In genomic region chr10:132023092-132023811, GRCh38 we compare ENCODE assay signal across 8 cellular contexts. TPM values are rescaled to one million over a fixed set of nuclear protein-coding genes. Genes with fewer than 3 reads are reported as not detected.
DNase-seq lines count a peak whose midpoint lies in the region; ATAC-seq, FAIRE-seq and TF ChIP-seq lines count a peak whose summit lies in the region.

No MANE protein-coding gene starts in this region.

- no peak overlapping the region for H3K4me3 ChIP-seq in CD4-positive, CD25-positive, alpha-beta regulatory T cell (ENCODE audit: low read depth, low read length)
- H3K4me3 ChIP-seq in Loucy (ENCODE audit: low read length, poor library complexity, severe bottlenecking), result no peak overlapping the region
- H3K4me3 ChIP-seq in left ventricle myocardium inferior, result peak overlapping the region; percentile 59

- H3K9me3 ChIP-seq in CD4-positive, CD25-positive, alpha-beta regulatory T cell (ENCODE audit: control insufficient read depth in 2 of 2, low read length in 2 of 2), result no peaks in the 10 kb centered on the region
- H3K9me3 ChIP-seq in Loucy (ENCODE audit: insufficient read depth, low read depth, low read length) (no peaks in the 10 kb centered on the region), left ventricle myocardium inferior (replicated peaks) (no peaks in the 10 kb centered on the region)

- H3K27me3 Mint-ChIP-seq in CD4-positive, CD25-positive, alpha-beta regulatory T cell, result peaks cover 38% of the 10 kb centered on the region
- peaks cover 29% of the 10 kb centered on the region for H3K27me3 Mint-ChIP-seq in T-helper 2 cell treated with Interferon-gamma antibody and Interleukin-4, amounts not matched to agents 5 μg/mL and 100 μg/mL, for 36 hours (ENCODE audit: low read depth)

- H3K4me2 ChIP-seq in Loucy (ENCODE audit: low read depth, low read length, poor library complexity, severe bottlenecking), result no peak overlapping the region

- H3F3A ChIP-seq in Loucy (ENCODE audit: low read depth), result no peaks in the 10 kb centered on the region

- peaks cover 4 to 7% (median 5%) of the 10 kb centered on the region in 4 donors for H3K4me1 Mint-ChIP-seq in CD4-positive, CD25-positive, alpha-beta regulatory T cell
- H3K4me1 Mint-ChIP-seq in T-helper 2 cell treated with Interferon-gamma antibody and Interleukin-4, amounts not matched to agents 5 μg/mL and 100 μg/mL, for 36 hours (ENCODE audit: low read depth), result peaks cover 4% of the 10 kb centered on the region

- peak overlapping the region in 1 of 4 donors; percentile 60 for H3K4me3 Mint-ChIP-seq in CD4-positive, CD25-positive, alpha-beta regulatory T cell
- peak overlapping the region; percentile 0 for H3K4me3 Mint-ChIP-seq in T-helper 2 cell treated with Interferon-gamma antibody and Interleukin-4, amounts not matched to agents 5 μg/mL and 100 μg/mL, for 36 hours

- H3K79me2 ChIP-seq in Loucy (ENCODE audit: insufficient read depth, low read length), result no peaks in the 10 kb centered on the region

- peaks cover 0 to 2% (median 0%) of the 10 kb centered on the region in 7 donors for H3K9me3 Mint-ChIP-seq in CD4-positive, CD25-positive, alpha-beta regulatory T cell
- no peaks in the 10 kb centered on the region for H3K9me3 Mint-ChIP-seq in T-helper 2 cell treated with Interferon-gamma antibody and Interleukin-4, amounts not matched to agents 5 μg/mL and 100 μg/mL, for 36 hours

- intact Hi-C loops in left ventricle myocardium inferior (cut with micrococcal nuclease), result loop anchor here (5.0 kb wide), 1 partner anchor 136 kb away; no protein-coding TSS in a partner anchor

- H3K27ac ChIP-seq in CD4-positive, CD25-positive, alpha-beta regulatory T cell (ENCODE audit: insufficient read depth, low read length, poor library complexity, severe bottlenecking), result no peak overlapping the region
- no peak overlapping the region for H3K27ac ChIP-seq in left ventricle myocardium inferior (replicated peaks)

- no peaks in the 10 kb centered on the region for H3K36me3 ChIP-seq in CD4-positive, CD25-positive, alpha-beta regulatory T cell (ENCODE audit: control insufficient read depth, insufficient read depth, low read length)
- no peaks in the 10 kb centered on the region for H3K36me3 ChIP-seq in Loucy (ENCODE audit: insufficient read depth, low read length)
- no peaks in the 10 kb centered on the region for H3K36me3 ChIP-seq in left ventricle myocardium inferior

- H4K20me1 ChIP-seq in Loucy (ENCODE audit: insufficient read depth, low read length, poor library complexity, severe bottlenecking), result no peaks in the 10 kb centered on the region

- DNase-seq in CD4-positive, CD25-positive, alpha-beta regulatory T cell, result peak; percentile 56 to 76 (median 64)
- peak; percentile 66 for DNase-seq in T-helper 2 cell treated with Interferon-gamma antibody and Interleukin-4, amounts not matched to agents 5 μg/mL and 100 μg/mL, for 36 hours (ENCODE audit: low spot score)
- peak in 53 of 56 donors; percentile 10 to 87 (median 62) for DNase-seq in amygdala (lab: John Stamatoyannopoulos, UW)
- DNase-seq in left ventricle myocardium inferior, result peak; percentile 82
- peak; percentile 64 for DNase-seq in putamen (ENCODE audit: low spot score)
- peak; percentile 74 for DNase-seq in urothelium cell line (ENCODE audit: low spot score)

- no peak overlapping the region for H2AFZ ChIP-seq in Loucy (ENCODE audit: low read length)

- no peak overlapping the region for H3K9ac ChIP-seq in Loucy (ENCODE audit: low read depth, low read length, poor library complexity, severe bottlenecking)

- peak; percentile 61 to 78 for ATAC-seq in CD4-positive, CD25-positive, alpha-beta regulatory T cell (ENCODE audit: low read depth in 2 of 2)
- ATAC-seq in GM19463 (IDR thresholded peaks at IDR 0.05; ENCODE audit: unreplicated experiment), result peak; percentile 81

- H3K36me3 Mint-ChIP-seq in CD4-positive, CD25-positive, alpha-beta regulatory T cell, result no peaks in the 10 kb centered on the region
- no peaks in the 10 kb centered on the region for H3K36me3 Mint-ChIP-seq in T-helper 2 cell treated with Interferon-gamma antibody and Interleukin-4, amounts not matched to agents 5 μg/mL and 100 μg/mL, for 36 hours (ENCODE audit: low read depth)

- H3K27me3 ChIP-seq in CD4-positive, CD25-positive, alpha-beta regulatory T cell (ENCODE audit: control insufficient read depth, insufficient read depth, low read length), result no peaks in the 10 kb centered on the region
- H3K27me3 ChIP-seq in Loucy (ENCODE audit: insufficient read depth, low read length, poor library complexity, severe bottlenecking), result no peaks in the 10 kb centered on the region
- peaks cover 52% of the 10 kb centered on the region for H3K27me3 ChIP-seq in left ventricle myocardium inferior (ENCODE audit: low read depth)

- H3K9me2 ChIP-seq in Loucy (replicated peaks; ENCODE audit: low read depth, low read length), result no peaks in the 10 kb centered on the region

- no peak for FAIRE-seq in urothelium cell line (lab: Jason Lieb, UNC)

- TF ChIP-seq CTCF in Loucy (conservative IDR thresholded peaks at IDR 0.05; ENCODE audit: low read length), result peak; percentile 75
- TF ChIP-seq CTCF in left ventricle myocardium inferior (IDR thresholded peaks at IDR 0.05; ENCODE audit: borderline replicate concordance), result peak; percentile 93

- H3K4me1 ChIP-seq in CD4-positive, CD25-positive, alpha-beta regulatory T cell (ENCODE audit: control insufficient read depth, insufficient read depth, low read length, poor library complexity, severe bottlenecking), result no peaks in the 10 kb centered on the region
- H3K4me1 ChIP-seq in Loucy (ENCODE audit: insufficient read depth, low read length, poor library complexity, severe bottlenecking) (no peaks in the 10 kb centered on the region), left ventricle myocardium inferior (peaks cover 13% of the 10 kb centered on the region)

- H3K27ac Mint-ChIP-seq in CD4-positive, CD25-positive, alpha-beta regulatory T cell, result peak overlapping the region in 1 of 3 donors; percentile 9
- H3K27ac Mint-ChIP-seq in T-helper 2 cell treated with Interferon-gamma antibody and Interleukin-4, amounts not matched to agents 5 μg/mL and 100 μg/mL, for 36 hours, result no peak overlapping the region

RNA-seq across cellular contexts. Expression of gene BNIP3, which starts 41.5 kb away (rescaled TPM):
- total RNA-seq in CD4-positive, CD25-positive, alpha-beta regulatory T cell, result 20.2 TPM
- 10 to 100 TPM; 21.2 to 35.1 (median 30.5) TPM for polyA plus RNA-seq in CD4-positive, CD25-positive, alpha-beta regulatory T cell
- total RNA-seq in left ventricle myocardium inferior, result 161 TPM

RNA-seq across cellular contexts. Expression of gene JAKMIP3, which starts 42.5 kb away (rescaled TPM):
- 0.42 TPM for total RNA-seq in CD4-positive, CD25-positive, alpha-beta regulatory T cell
- polyA plus RNA-seq in CD4-positive, CD25-positive, alpha-beta regulatory T cell, result not detected
- total RNA-seq in left ventricle myocardium inferior, result 1.7 TPM
